Comparison of ENCODE assay signal across 21 cellular contexts in genomic region chr15:45827275-45827674, GRCh38.
"Had no signal": no experiment of that assay in that cellular context is flagged by ENCODE, and none has a peak within 500 bp of the region (broad histone marks: within the 10 kb centered on the region; RNA-seq: fewer than 3 reads in every experiment).

No MANE protein-coding gene starts in this region.

- H3K4me1 ChIP-seq: breast epithelium, colonic mucosa, left ventricle myocardium inferior, prostate gland, right atrium auricular region, uterus had no signal

- DNase-seq: activated gamma-delta T cell treated with Interleukin-2 at 50 U/mL for 16 hours; activated T-cell treated with anti-CD3 and anti-CD28 coated beads, Interleukin-2, amount 50 U/mL, for 1 hour; colonic mucosa; endodermal cell; foreskin fibroblast; left ventricle myocardium inferior; naive thymus-derived CD8-positive, alpha-beta T cell; stimulated activated CD4-positive, alpha-beta T cell treated with anti-CD3 and anti-CD28 coated beads, Interleukin-12 subunit alpha, Interleukin-12 subunit beta, amount 100 ng/mL, for 4 hours; stomach; T1000; trophoblast cell; uterus had no signal

- H3K27me3 ChIP-seq: breast epithelium, colonic mucosa, neural progenitor cell, right atrium auricular region, stomach, uterus had no signal

- H3K27ac ChIP-seq: breast epithelium, colonic mucosa, epithelial cell of prostate, left ventricle myocardium inferior, neural progenitor cell, prostate gland, right atrium auricular region, stomach, uterus had no signal

- H3K27ac Mint-ChIP-seq: activated naive CD8-positive, alpha-beta T cell; endodermal cell; naive thymus-derived CD8-positive, alpha-beta T cell; neural progenitor cell; T-helper 1 cell treated with Interleukin-12 subunit alpha and Interleukin-12 subunit beta and Interleukin-4 antibody, amounts not matched to agents 30 μg/mL and 1 μg/mL, for 36 hours; WTC11 had no signal

- H3K4me1 Mint-ChIP-seq: central memory CD8-positive, alpha-beta T cell; endodermal cell; naive thymus-derived CD8-positive, alpha-beta T cell; neural progenitor cell had no signal

- H3K36me3 Mint-ChIP-seq: neural progenitor cell had no signal

- H3K36me3 ChIP-seq: breast epithelium, colonic mucosa, left ventricle myocardium inferior, neural progenitor cell, prostate gland, right atrium auricular region, stomach, uterus had no signal

- H3K4me3 Mint-ChIP-seq: activated naive CD8-positive, alpha-beta T cell; central memory CD8-positive, alpha-beta T cell; endodermal cell; naive thymus-derived CD8-positive, alpha-beta T cell; neural progenitor cell; T-helper 1 cell treated with Interleukin-12 subunit alpha and Interleukin-12 subunit beta and Interleukin-4 antibody, amounts not matched to agents 30 μg/mL and 1 μg/mL, for 36 hours; WTC11 had no signal

- H3K9me3 ChIP-seq: breast epithelium, colonic mucosa, prostate gland, right atrium auricular region, stomach, uterus had no signal

- ATAC-seq: naive thymus-derived CD8-positive, alpha-beta T cell; WTC11 had no signal

- H3K9me3 Mint-ChIP-seq: T-helper 1 cell treated with Interleukin-12 subunit alpha and Interleukin-12 subunit beta and Interleukin-4 antibody, amounts not matched to agents 30 μg/mL and 1 μg/mL, for 36 hours had no signal

- H3K4me3 ChIP-seq: breast epithelium, colonic mucosa, left ventricle myocardium inferior, neural progenitor cell, prostate gland, right atrium auricular region, stomach, uterus had no signal
